ENCODE assay signal across 8 cellular contexts in the genomic region with DNA sequence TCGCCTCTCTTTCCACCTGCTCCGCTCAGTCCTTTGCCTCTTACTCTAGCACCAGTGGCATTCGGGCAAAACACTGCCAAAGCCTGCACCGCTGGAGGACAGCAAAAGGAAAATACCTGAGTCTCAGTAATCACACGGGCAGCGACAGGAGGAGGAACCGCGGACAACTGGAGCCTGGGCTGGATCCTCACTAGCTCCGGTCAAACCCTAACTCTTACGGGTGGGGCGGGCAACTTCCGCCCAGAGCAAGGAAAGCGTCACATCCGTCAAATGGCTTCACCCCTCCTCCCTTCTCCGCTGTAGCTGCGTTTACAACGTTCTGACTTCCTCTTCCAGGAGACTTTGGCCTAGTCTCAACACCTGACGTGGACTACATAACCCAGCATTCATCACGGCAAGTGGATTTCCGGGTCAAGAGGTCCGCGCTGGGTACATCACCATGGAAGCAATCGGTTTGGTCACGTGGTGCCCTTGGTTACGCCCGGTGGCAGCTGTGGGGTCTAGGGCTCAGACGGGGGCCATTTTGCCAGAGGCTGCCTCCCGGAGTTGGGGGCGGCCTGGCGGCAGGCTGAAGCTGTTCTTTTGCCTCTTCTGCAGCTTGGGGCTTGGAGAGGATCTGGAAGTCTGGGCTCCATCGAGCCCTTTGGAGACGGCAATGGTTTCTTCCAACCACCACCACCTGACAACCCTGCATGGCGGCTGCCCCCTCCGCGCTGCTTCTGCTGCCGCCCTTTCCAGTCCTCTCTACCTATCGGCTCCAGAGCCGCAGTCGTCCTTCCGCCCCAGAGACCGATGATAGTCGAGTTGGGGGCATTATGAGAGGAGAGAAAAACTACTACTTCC.
DNase-seq lines count a peak whose midpoint lies in the region; ATAC-seq and TF ChIP-seq lines count a peak whose summit lies in the region.

A gene with protein sequence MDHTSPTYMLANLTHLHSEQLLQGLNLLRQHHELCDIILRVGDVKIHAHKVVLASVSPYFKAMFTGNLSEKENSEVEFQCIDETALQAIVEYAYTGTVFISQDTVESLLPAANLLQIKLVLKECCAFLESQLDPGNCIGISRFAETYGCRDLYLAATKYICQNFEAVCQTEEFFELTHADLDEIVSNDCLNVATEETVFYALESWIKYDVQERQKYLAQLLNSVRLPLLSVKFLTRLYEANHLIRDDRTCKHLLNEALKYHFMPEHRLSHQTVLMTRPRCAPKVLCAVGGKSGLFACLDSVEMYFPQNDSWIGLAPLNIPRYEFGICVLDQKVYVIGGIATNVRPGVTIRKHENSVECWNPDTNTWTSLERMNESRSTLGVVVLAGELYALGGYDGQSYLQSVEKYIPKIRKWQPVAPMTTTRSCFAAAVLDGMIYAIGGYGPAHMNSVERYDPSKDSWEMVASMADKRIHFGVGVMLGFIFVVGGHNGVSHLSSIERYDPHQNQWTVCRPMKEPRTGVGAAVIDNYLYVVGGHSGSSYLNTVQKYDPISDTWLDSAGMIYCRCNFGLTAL (minus strand): TSS at position 218 of the 843 bp plus-strand sequence. CDS start 16,019 bp downstream, outside the sequence.
A gene with protein sequence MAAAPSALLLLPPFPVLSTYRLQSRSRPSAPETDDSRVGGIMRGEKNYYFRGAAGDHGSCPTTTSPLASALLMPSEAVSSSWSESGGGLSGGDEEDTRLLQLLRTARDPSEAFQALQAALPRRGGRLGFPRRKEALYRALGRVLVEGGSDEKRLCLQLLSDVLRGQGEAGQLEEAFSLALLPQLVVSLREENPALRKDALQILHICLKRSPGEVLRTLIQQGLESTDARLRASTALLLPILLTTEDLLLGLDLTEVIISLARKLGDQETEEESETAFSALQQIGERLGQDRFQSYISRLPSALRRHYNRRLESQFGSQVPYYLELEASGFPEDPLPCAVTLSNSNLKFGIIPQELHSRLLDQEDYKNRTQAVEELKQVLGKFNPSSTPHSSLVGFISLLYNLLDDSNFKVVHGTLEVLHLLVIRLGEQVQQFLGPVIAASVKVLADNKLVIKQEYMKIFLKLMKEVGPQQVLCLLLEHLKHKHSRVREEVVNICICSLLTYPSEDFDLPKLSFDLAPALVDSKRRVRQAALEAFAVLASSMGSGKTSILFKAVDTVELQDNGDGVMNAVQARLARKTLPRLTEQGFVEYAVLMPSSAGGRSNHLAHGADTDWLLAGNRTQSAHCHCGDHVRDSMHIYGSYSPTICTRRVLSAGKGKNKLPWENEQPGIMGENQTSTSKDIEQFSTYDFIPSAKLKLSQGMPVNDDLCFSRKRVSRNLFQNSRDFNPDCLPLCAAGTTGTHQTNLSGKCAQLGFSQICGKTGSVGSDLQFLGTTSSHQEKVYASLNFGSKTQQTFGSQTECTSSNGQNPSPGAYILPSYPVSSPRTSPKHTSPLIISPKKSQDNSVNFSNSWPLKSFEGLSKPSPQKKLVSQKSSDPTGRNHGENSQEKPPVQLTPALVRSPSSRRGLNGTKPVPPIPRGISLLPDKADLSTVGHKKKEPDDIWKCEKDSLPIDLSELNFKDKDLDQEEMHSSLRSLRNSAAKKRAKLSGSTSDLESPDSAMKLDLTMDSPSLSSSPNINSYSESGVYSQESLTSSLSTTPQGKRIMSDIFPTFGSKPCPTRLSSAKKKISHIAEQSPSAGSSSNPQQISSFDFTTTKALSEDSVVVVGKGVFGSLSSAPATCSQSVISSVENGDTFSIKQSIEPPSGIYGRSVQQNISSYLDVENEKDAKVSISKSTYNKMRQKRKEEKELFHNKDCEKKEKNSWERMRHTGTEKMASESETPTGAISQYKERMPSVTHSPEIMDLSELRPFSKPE (N-terminal part only) (plus strand): TSS at position 461 of the 843 bp plus-strand sequence. CDS start 232 bp downstream, at position 693.

- H3K4me3 ChIP-seq in BLaER1 (peak within 1 kb of the TSS; percentile 77), coronary artery (peak within 1 kb of the TSS; percentile 81)

- H3K4me2 ChIP-seq in BLaER1: peak within 1 kb of the TSS; percentile 92

- H3K27me3 ChIP-seq in BLaER1: no peaks in the 10 kb centered on the region

- H3K36me3 ChIP-seq in BLaER1: peaks cover 13% of the 10 kb centered on the region

- no peak for TF ChIP-seq CTCF in coronary artery (IDR thresholded peaks at IDR 0.05)

- ATAC-seq in GM19324 (IDR thresholded peaks at IDR 0.05; ENCODE audit: low FRiP score, unreplicated experiment): peak; percentile 97
- peak; percentile 90 for ATAC-seq in HG03460 (IDR thresholded peaks at IDR 0.05; ENCODE audit: unreplicated experiment)

- peak within 1 kb of the TSS; percentile 84 for H3K9ac ChIP-seq in BLaER1

- H3K27ac ChIP-seq in BLaER1 (peak within 1 kb of the TSS; percentile 77), coronary artery (peak within 1 kb of the TSS; percentile 85 to 93)

- H3K9me3 ChIP-seq in BLaER1: peaks cover 45% of the 10 kb centered on the region

- peaks cover 22% of the 10 kb centered on the region for H4K20me1 ChIP-seq in BLaER1

- peak; percentile 100 for DNase-seq in NCI-H524 treated with DMSO at 0.1 percent for 48 hours (lab: John Stamatoyannopoulos, UW)
- peak; percentile 95 for DNase-seq in activated CD4-positive, alpha-beta T cell treated with anti-CD3 and anti-CD28 coated beads for 48 hours
- peak; percentile 99 for DNase-seq in coronary artery (ENCODE audit: low spot score)
- DNase-seq in left kidney (ENCODE audit: low read depth, low spot score): peak; percentile 100
- peak; percentile 89 to 94 for DNase-seq in stimulated activated CD4-positive, alpha-beta T cell treated with anti-CD3 and anti-CD28 coated beads, Interleukin-2, amount 100 ng/mL, for 24 hours

- H3K4me1 ChIP-seq in BLaER1: peaks cover 51% of the 10 kb centered on the region

Comparison
In these comparisons a context has a peak if more than half of its experiments do, and no peak if none do; other contexts are left out.
1. Peak in every context shown above with its lines: DNase-seq, ATAC-seq, H3K4me3 ChIP-seq and H3K27ac ChIP-seq.